Comparison of ENCODE assay signal across 26 cellular contexts in genomic region chr12:94228488-94228907, GRCh38.
A peak's percentile ranks its signal among the peaks of the same experiment; 100 is the strongest.
DNase-seq lines count a peak whose midpoint lies in the region; ATAC-seq, FAIRE-seq and TF ChIP-seq lines count a peak whose summit lies in the region.
"Had no signal": no experiment of that assay in that cellular context is flagged by ENCODE, and none has a peak within 500 bp of the region (broad histone marks: within the 10 kb centered on the region; RNA-seq: fewer than 3 reads in every experiment).

No MANE protein-coding gene starts in this region.

- CTCF ChIA-PET in K562 (lab: Yijun Ruan, JAX; ENCODE audit: low intra/inter-chr PET ratio) = no interaction called here
- CTCF ChIA-PET in activated naive CD4-positive, alpha-beta T cell treated with anti-CD3 and anti-CD28 coated beads, Interleukin-2, amount 10 ng/mL, durations not matched to agents 7 days and 5 days (lab: Charles Lee) = no interaction called here

- ATAC-seq in GM19025 (IDR thresholded peaks at IDR 0.05; ENCODE audit: low read depth, unreplicated experiment) = peak; percentile 61
- ATAC-seq in GM21529 (IDR thresholded peaks at IDR 0.05; ENCODE audit: unreplicated experiment) = peak; percentile 46
- ATAC-seq in HG03066 (IDR thresholded peaks at IDR 0.05; ENCODE audit: low read depth, unreplicated experiment) = peak; percentile 62
- no peak for ATAC-seq in K562
- no peak for ATAC-seq in HG03442 (IDR thresholded peaks at IDR 0.05; ENCODE audit: unreplicated experiment)
- ATAC-seq: body of pancreas; CD8-positive, alpha-beta T cell; foreskin keratinocyte; natural killer cell treated with Interleukin-12 subunit alpha and Interleukin-12 subunit beta and Interleukin-15 and Interleukin-18, amount 100 ng/mL, for 72 hours; right cardiac atrium had no signal

- H3K4me3 ChIP-seq in K562 = no peak overlapping the region
- no peak overlapping the region for H3K4me3 ChIP-seq in right atrium auricular region
- H3K4me3 ChIP-seq: body of pancreas, left lung, SJSA1 had no signal

- no peak overlapping the region for H3K9ac ChIP-seq in K562 (ENCODE audit: insufficient read depth in 1 of 2, low read depth in 2 of 2, low read length in 2 of 2)

- DNase-seq in K562 (ENCODE audit: extremely low read depth in 1 of 4, low spot score in 3 of 4) (no peak), right atrium auricular region (ENCODE audit: low spot score) (no peak)
- DNase-seq in activated T-cell treated with anti-CD3 and anti-CD28 coated beads, Interleukin-2, amount 50 U/mL, for 1 hour = no peak
- DNase-seq in activated naive CD4-positive, alpha-beta T cell treated with anti-CD3 and anti-CD28 coated beads, Interleukin-2, amount 10 ng/mL, durations not matched to agents 7 days and 5 days = no peak
- DNase-seq: activated CD4-positive, alpha-beta T cell treated with anti-CD3 and anti-CD28 coated beads, Interleukin-2, amount 10 ng/mL, durations not matched to agents 7 days and 5 days; activated CD8-positive, alpha-beta memory T cell treated with anti-CD3 and anti-CD28 coated beads, Interleukin-2, amount 50 U/mL, for 48 hours; activated effector memory CD4-positive, alpha-beta T cell treated with Interleukin-2 at 50 U/mL for 16 hours; body of pancreas; CD8-positive, alpha-beta T cell; erythroblast; foreskin keratinocyte; IMR-90; left lung; NCI-H1417 treated with DMSO at 0.1 percent for 48 hours; NCI-H510A; NK-92 treated with Interleukin-12 subunit alpha and Interleukin-12 subunit beta, amount 100 ng/mL, for 24 hours; right cardiac atrium; stimulated activated CD4-positive, alpha-beta T cell treated with anti-CD3 and anti-CD28 coated beads, Interleukin-12 subunit alpha, Interleukin-12 subunit beta, amount 100 ng/mL, for 4 hours; trophoblast cell had no signal

- no peak for TF ChIP-seq POLR2A in K562 (conservative IDR thresholded peaks at IDR 0.05)

- in situ Hi-C loops in K562 (cut with MboI) = no loop called here

- H3K9me3 ChIP-seq in K562 (replicated peaks; ENCODE audit: control insufficient read depth, insufficient read depth, low read depth, low read length) (no peaks in the 10 kb centered on the region), right atrium auricular region (no peaks in the 10 kb centered on the region)
- H3K9me3 ChIP-seq: body of pancreas, left lung, SJSA1 had no signal

- FAIRE-seq in K562 (lab: Jason Lieb, UNC) = peak; percentile 15

- TF ChIP-seq EP300 in K562 (IDR thresholded peaks at IDR 0.05; ENCODE audit: low read length) = no peak

- no peak overlapping the region for H3K27ac Mint-ChIP-seq in activated naive CD4-positive, alpha-beta T cell treated with anti-CD3 and anti-CD28 coated beads, Interleukin-2, amount 10 ng/mL, durations not matched to agents 7 days and 5 days
- H3K27ac Mint-ChIP-seq: activated CD4-positive, alpha-beta T cell treated with anti-CD3 and anti-CD28 coated beads, Interleukin-2, amount 10 ng/mL, durations not matched to agents 7 days and 5 days; CD8-positive, alpha-beta T cell; natural killer cell treated with Interleukin-12 subunit alpha and Interleukin-12 subunit beta and Interleukin-15 and Interleukin-18, amount 100 ng/mL, for 72 hours had no signal

- H3K36me3 ChIP-seq in K562 (ENCODE audit: control insufficient read depth, insufficient read depth, low read length) (no peaks in the 10 kb centered on the region), right atrium auricular region (no peaks in the 10 kb centered on the region)
- H3K36me3 ChIP-seq: SJSA1 had no signal

- H3K4me1 Mint-ChIP-seq in activated naive CD4-positive, alpha-beta T cell treated with anti-CD3 and anti-CD28 coated beads, Interleukin-2, amount 10 ng/mL, durations not matched to agents 7 days and 5 days = peaks cover 27% of the 10 kb centered on the region

- H3K4me1 ChIP-seq in K562 (replicated peaks in 1 of 2; ENCODE audit: control insufficient read depth in 2 of 2, insufficient read depth in 2 of 2, low read length in 2 of 2) (no peaks in the 10 kb centered on the region; a peak in 1 of 5 replicates), right atrium auricular region (no peaks in the 10 kb centered on the region)
- H3K4me1 ChIP-seq: body of pancreas, foreskin keratinocyte, left lung, SJSA1 had no signal

- no peaks in the 10 kb centered on the region for H3K9me1 ChIP-seq in K562 (ENCODE audit: control insufficient read depth, insufficient read depth, low read length)

- H3K27me3 Mint-ChIP-seq in activated naive CD4-positive, alpha-beta T cell treated with anti-CD3 and anti-CD28 coated beads, Interleukin-2, amount 10 ng/mL, durations not matched to agents 7 days and 5 days = no peaks in the 10 kb centered on the region
- H3K27me3 Mint-ChIP-seq: activated CD4-positive, alpha-beta T cell treated with anti-CD3 and anti-CD28 coated beads, Interleukin-2, amount 10 ng/mL, durations not matched to agents 7 days and 5 days; natural killer cell treated with Interleukin-12 subunit alpha and Interleukin-12 subunit beta and Interleukin-15 and Interleukin-18, amount 100 ng/mL, for 72 hours had no signal

- H3K36me3 Mint-ChIP-seq in activated naive CD4-positive, alpha-beta T cell treated with anti-CD3 and anti-CD28 coated beads, Interleukin-2, amount 10 ng/mL, durations not matched to agents 7 days and 5 days = peaks cover 74% of the 10 kb centered on the region

- no peaks in the 10 kb centered on the region; the same call in 1 of the 2 replicates for H4K20me1 ChIP-seq in K562 (replicated peaks; ENCODE audit: control insufficient read depth, insufficient read depth, low read length)

- H3K4me2 ChIP-seq in K562 (ENCODE audit: insufficient read depth, low read length) = no peak overlapping the region

- no peak for TF ChIP-seq RAD21 in K562 (CRISPR knock-in tag; conservative IDR thresholded peaks at IDR 0.05 in 1 of 2, IDR thresholded peaks at IDR 0.05 in 1 of 2)

- BruUV-seq in K562 (replicated peaks; lab: Mats Ljungman, UMichigan) = no TSS peak

- H3K27ac ChIP-seq in K562 (ENCODE audit: extremely low read depth, low read depth, low read length) (no peak overlapping the region), right atrium auricular region (no peak overlapping the region)
- H3K27ac ChIP-seq: body of pancreas, foreskin keratinocyte, left lung, SJSA1, VCaP had no signal

- H3K27me3 ChIP-seq in K562 (ENCODE audit: control insufficient read depth in 2 of 2, insufficient read depth in 2 of 2, low read length in 2 of 2) (peaks cover 36 to 49% of the 10 kb centered on the region in 2 experiments), right atrium auricular region (no peaks in the 10 kb centered on the region)
- H3K27me3 ChIP-seq: body of pancreas, left lung had no signal

- no peaks in the 10 kb centered on the region for H3K79me2 ChIP-seq in K562 (ENCODE audit: control insufficient read depth, insufficient read depth, low read length)

- H3K4me3 Mint-ChIP-seq in activated naive CD4-positive, alpha-beta T cell treated with anti-CD3 and anti-CD28 coated beads, Interleukin-2, amount 10 ng/mL, durations not matched to agents 7 days and 5 days = no peak overlapping the region
- H3K4me3 Mint-ChIP-seq: activated CD4-positive, alpha-beta T cell treated with anti-CD3 and anti-CD28 coated beads, Interleukin-2, amount 10 ng/mL, durations not matched to agents 7 days and 5 days; CD8-positive, alpha-beta T cell; natural killer cell treated with Interleukin-12 subunit alpha and Interleukin-12 subunit beta and Interleukin-15 and Interleukin-18, amount 100 ng/mL, for 72 hours had no signal

- POLR2A ChIA-PET in K562 (lab: Yijun Ruan, JAX) = no interaction called here

- H2AFZ ChIP-seq in K562 (ENCODE audit: low read depth, low read length) = no peak overlapping the region

- 2% methylated on average over 8 of the region's 8 CpGs for WGBS in K562 (ENCODE audit: insufficient coverage, low coverage, missing lambda C conversion rate)

- intact Hi-C loops in K562 (cut with micrococcal nuclease) = no loop called here

- TF ChIP-seq CTCF in K562 (IDR thresholded peaks at IDR 0.05 in 2 of 3, conservative IDR thresholded peaks at IDR 0.05 in 1 of 3; ENCODE audit: insufficient read depth in 2 of 3, low read depth in 1 of 3, low read length in 3 of 3) (no peak), right atrium auricular region (IDR thresholded peaks at IDR 0.05) (no peak)

- no peaks in the 10 kb centered on the region for H3K9me3 Mint-ChIP-seq in activated naive CD4-positive, alpha-beta T cell treated with anti-CD3 and anti-CD28 coated beads, Interleukin-2, amount 10 ng/mL, durations not matched to agents 7 days and 5 days
- H3K9me3 Mint-ChIP-seq: CD8-positive, alpha-beta T cell; natural killer cell treated with Interleukin-12 subunit alpha and Interleukin-12 subunit beta and Interleukin-15 and Interleukin-18, amount 100 ng/mL, for 72 hours had no signal

TF ChIP-seq in K562, 482 proteins besides CTCF, POLR2A, EP300 and RAD21 (continues in another document):
- no peak for TF ChIP-seq ZNF445 (CRISPR knock-in tag; IDR thresholded peaks at IDR 0.05; ENCODE audit: low read depth)
- TF ChIP-seq NR3C1 (CRISPR knock-in tag; IDR thresholded peaks at IDR 0.05) = no peak
- TF ChIP-seq HNRNPLL (IDR thresholded peaks at IDR 0.05; ENCODE audit: low read depth, low read length, poor library complexity, severe bottlenecking) = no peak
- no peak for TF ChIP-seq TRIM24 (IDR thresholded peaks at IDR 0.05)
- TF ChIP-seq ZBTB17 (CRISPR knock-in tag; IDR thresholded peaks at IDR 0.05) = no peak
- TF ChIP-seq BRF2 (IDR thresholded peaks at IDR 0.05; ENCODE audit: borderline replicate concordance, insufficient read depth, insufficient read length) = no peak

Comparison
In these comparisons a context has a peak if more than half of its experiments do, and no peak if none do; other contexts are left out.
1. ATAC-seq: peak in GM19025 (single experiment), GM21529 (single experiment) and HG03066 (single experiment); none in K562 (single experiment) and HG03442 (single experiment).